In genomic region chr9:6680797-6681146, GRCh38 we compare ENCODE assay signal across 8 cellular contexts. TPM values are rescaled to one million over a fixed set of nuclear protein-coding genes. Genes with fewer than 3 reads are reported as not detected.
A peak's percentile ranks its signal among the peaks of the same experiment; 100 is the strongest.
DNase-seq lines count a peak whose midpoint lies in the region; ATAC-seq lines count a peak whose summit lies in the region.

No MANE protein-coding gene starts in this region.

- H3K27ac ChIP-seq in caudate nucleus (ENCODE audit: low read depth, low read length): peak overlapping the region; percentile 98

- intact Hi-C loops in left colon (cut with DNase I, micrococcal nuclease): no loop called here

- DNase-seq in COLO668 (lab: John Stamatoyannopoulos, UW; ENCODE audit: unreplicated experiment): peak; percentile 86
- DNase-seq in T-helper 22 cell (ENCODE audit: low read depth): peak; percentile 35
- peak in 36 of 61 donors; percentile 29 to 86 (median 68) for DNase-seq in caudate nucleus (lab: John Stamatoyannopoulos, UW)
- peak; percentile 67 to 78 for DNase-seq in left colon
- DNase-seq in stimulated activated CD4-positive, alpha-beta T cell treated with anti-CD3 and anti-CD28 coated beads, Interleukin-4, amount 100 ng/mL, for 24 hours: peak; percentile 73
- no peak for DNase-seq in 8988T

- ATAC-seq in GM19455 (IDR thresholded peaks at IDR 0.05; ENCODE audit: unreplicated experiment) (peak; percentile 17), HG03565 (IDR thresholded peaks at IDR 0.05; ENCODE audit: unreplicated experiment) (peak; percentile 12), left colon (peak; percentile 52)

RNA-seq across cellular contexts. Expression of gene GLDC, which starts 35.2 kb away (rescaled TPM):
- 1 to 10 TPM in 1 of 2 donors, under 1 TPM in 1; 0.70 to 2.2 TPM for total RNA-seq in left colon
